ENCODE assay signal across 17 cellular contexts in the genomic region with DNA sequence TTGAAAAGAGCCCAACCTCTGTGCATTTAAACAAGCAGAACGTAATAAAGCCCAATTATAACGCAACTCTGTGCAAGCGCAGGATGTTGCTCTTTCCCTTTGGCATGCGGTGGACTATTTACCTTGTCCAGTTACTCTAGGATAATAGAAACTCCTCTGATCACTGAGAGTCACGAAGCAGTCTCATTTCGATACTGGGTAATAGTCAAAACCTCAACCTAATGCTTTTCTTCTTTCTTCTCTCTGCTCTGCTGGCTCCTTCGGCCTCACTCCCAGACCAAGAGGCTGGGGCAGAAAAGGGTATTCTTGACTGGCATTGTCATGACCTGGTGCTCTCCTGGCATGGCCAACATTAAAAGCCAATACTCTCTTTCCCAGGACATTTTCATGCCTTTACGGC.
DNase-seq lines count a peak whose midpoint lies in the region; ATAC-seq and TF ChIP-seq lines count a peak whose summit lies in the region.
"Had no signal": no experiment of that assay in that cellular context is flagged by ENCODE, and none has a peak within 500 bp of the region (broad histone marks: within the 10 kb centered on the region; RNA-seq: fewer than 3 reads in every experiment).

No MANE protein-coding gene starts in this region.

- TF ChIP-seq POLR2A in prostate gland (IDR thresholded peaks at IDR 0.05) = no peak

- H3K9me3 ChIP-seq in prostate gland = no peaks in the 10 kb centered on the region

- DNase-seq in SW480 (ENCODE audit: low spot score) (no peak), cerebellar nuclear complex (lab: John Stamatoyannopoulos, UW) (no peak), NCI-H69 (lab: John Stamatoyannopoulos, UW) (no peak), prostate gland (ENCODE audit: low spot score) (no peak)
- DNase-seq: activated CD8-positive, alpha-beta memory T cell treated with anti-CD3 and anti-CD28 coated beads, Interleukin-2, amount 50 U/mL, for 4 hours; dorsolateral prefrontal cortex; EL; foreskin melanocyte; H9; KBM-7; naive thymus-derived CD4-positive, alpha-beta T cell; stimulated activated CD4-positive, alpha-beta T cell treated with anti-CD3 and anti-CD28 coated beads, Interleukin-12 subunit alpha, Interleukin-12 subunit beta, amount 100 ng/mL, for 4 hours; stimulated activated CD8-positive, alpha-beta memory T cell treated with anti-CD3 and anti-CD28 coated beads, Interleukin-4, amount 100 ng/mL, for 48 hours had no signal

- H3K27ac ChIP-seq in prostate gland = no peak overlapping the region

- H3K27me3 ChIP-seq in prostate gland (replicated peaks; ENCODE audit: insufficient read depth) = no peaks in the 10 kb centered on the region

- H3K4me1 ChIP-seq in prostate gland (replicated peaks) = no peaks in the 10 kb centered on the region

- intact Hi-C loops in prostate gland (cut with DNase I) = no loop called here

- WGBS in prostate gland = 89% methylated on average over 8 of the region's 8 CpGs

- TF ChIP-seq CTCF in prostate gland (IDR thresholded peaks at IDR 0.05) = no peak

- ATAC-seq in GM18508 (IDR thresholded peaks at IDR 0.05; ENCODE audit: insufficient read depth, unreplicated experiment) = peak; percentile 86
- ATAC-seq in GM19467 (IDR thresholded peaks at IDR 0.05; ENCODE audit: unreplicated experiment) = peak; percentile 55
- ATAC-seq in HG02840 (IDR thresholded peaks at IDR 0.05; ENCODE audit: low FRiP score, unreplicated experiment) = peak; percentile 56
- ATAC-seq in HG03460 (IDR thresholded peaks at IDR 0.05; ENCODE audit: unreplicated experiment) = peak; percentile 63
- ATAC-seq: naive thymus-derived CD4-positive, alpha-beta T cell had no signal

- no peaks in the 10 kb centered on the region for H3K36me3 ChIP-seq in prostate gland

- no peak overlapping the region for H3K4me3 ChIP-seq in prostate gland
- H3K4me3 ChIP-seq: dorsolateral prefrontal cortex had no signal
